In genomic region chr1:48859429-48859828, GRCh38 we compare ENCODE assay signal across 16 cellular contexts.
DNase-seq lines count a peak whose midpoint lies in the region; TF ChIP-seq lines count a peak whose summit lies in the region.
"Had no signal": no experiment of that assay in that cellular context is flagged by ENCODE, and none has a peak within 500 bp of the region (broad histone marks: within the 10 kb centered on the region; RNA-seq: fewer than 3 reads in every experiment).

No MANE protein-coding gene starts in this region.

- H3K4me2 ChIP-seq in H9 (ENCODE audit: insufficient read depth, insufficient read length, low read length): no peak overlapping the region

- H2BK15ac ChIP-seq in H9 (ENCODE audit: low read depth, low read length): no peak overlapping the region

- H3K27ac ChIP-seq in dorsolateral prefrontal cortex: peak overlapping the region in 8 of 59 donors; percentile 6 to 48 (median 34)
- H3K27ac ChIP-seq in H9 (ENCODE audit: insufficient read length, low read depth, low read length): no peak overlapping the region
- H3K27ac ChIP-seq: tibial nerve had no signal

- no peak overlapping the region for H4K8ac ChIP-seq in H9 (replicated peaks; ENCODE audit: insufficient read length, low read depth, low read length)

- H3K27me3 ChIP-seq in adipocyte (replicated peaks; ENCODE audit: control insufficient read depth, insufficient read depth, low read length) (no peaks in the 10 kb centered on the region), dorsolateral prefrontal cortex (no peaks in the 10 kb centered on the region), H9 (ENCODE audit: insufficient read depth, low read length) (no peaks in the 10 kb centered on the region)
- H3K27me3 ChIP-seq: tibial nerve had no signal

- no peak overlapping the region for H2BK12ac ChIP-seq in H9 (ENCODE audit: insufficient read length, low read depth, low read length)

- no peak for TF ChIP-seq CTCF in dorsolateral prefrontal cortex (IDR thresholded peaks at IDR 0.05 in 54 of 56, conservative IDR thresholded peaks at IDR 0.05 in 2 of 56; ENCODE audit: low read depth in 1 of 56, partially characterized antibody in 56 of 56)
- no peak for TF ChIP-seq CTCF in H9 (conservative IDR thresholded peaks at IDR 0.05)

- no peak overlapping the region for H3T11ph ChIP-seq in H9 (ENCODE audit: low read length)

- no CpG with 5 or more reads among the region's 2 CpGs for WGBS in H9 (ENCODE audit: extremely low coverage, insufficient read length, low lambda C conversion rate)

- peaks cover 5% of the 10 kb centered on the region for H3K27me3 Mint-ChIP-seq in H9 (ENCODE audit: low read depth)
- H3K27me3 Mint-ChIP-seq: activated naive CD4-positive, alpha-beta T cell treated with anti-CD3 and anti-CD28 coated beads, Interleukin-2, amount 10 ng/mL, durations not matched to agents 7 days and 5 days had no signal

- intact Hi-C loops in dorsolateral prefrontal cortex (cut with DNase I): no loop called here

- H3K4me3 Mint-ChIP-seq in H9: no peak overlapping the region
- H3K4me3 Mint-ChIP-seq: activated B cell treated with CpG ODN at 0.5 μM for 24 hours; activated naive CD4-positive, alpha-beta T cell treated with anti-CD3 and anti-CD28 coated beads, Interleukin-2, amount 10 ng/mL, durations not matched to agents 7 days and 5 days; CD14-positive monocyte; naive thymus-derived CD4-positive, alpha-beta T cell; T-cell had no signal

- H3K36me3 Mint-ChIP-seq in H9 (ENCODE audit: insufficient read depth in 1 of 3, low read depth in 3 of 3): peaks cover 0 to 7% (median 0%) of the 10 kb centered on the region in 3 experiments; a peak in 4 of 7 replicates
- H3K36me3 Mint-ChIP-seq: activated naive CD4-positive, alpha-beta T cell treated with anti-CD3 and anti-CD28 coated beads, Interleukin-2, amount 10 ng/mL, durations not matched to agents 7 days and 5 days; CD14-positive monocyte; T-cell had no signal

- H2AK5ac ChIP-seq in H9 (ENCODE audit: insufficient read length, low read length): no peak overlapping the region

- peak; percentile 67 for DNase-seq in DMS79 (lab: John Stamatoyannopoulos, UW)
- DNase-seq in NCI-H2029 treated with DMSO at 0.1 percent for 48 hours (lab: John Stamatoyannopoulos, UW): peak; percentile 53
- peak; percentile 69 for DNase-seq in adipocyte (ENCODE audit: low read depth)
- peak; percentile 46 for DNase-seq in fibroblast of the conjunctiva (ENCODE audit: low read depth)
- no peak for DNase-seq in dorsolateral prefrontal cortex
- no peak for DNase-seq in effector CD8-positive, alpha-beta T cell (lab: John Stamatoyannopoulos, UW)
- DNase-seq in stimulated activated CD4-positive, alpha-beta T cell treated with anti-CD3 and anti-CD28 coated beads, Interleukin-4, amount 100 ng/mL, for 4 hours: no peak
- no peak for DNase-seq in H9
- DNase-seq: activated B cell treated with CpG ODN at 0.5 μM for 24 hours; activated CD8-positive, alpha-beta memory T cell treated with anti-CD3 and anti-CD28 coated beads, Interleukin-2, amount 50 U/mL, for 4 hours; activated naive CD4-positive, alpha-beta T cell treated with anti-CD3 and anti-CD28 coated beads, Interleukin-2, amount 10 ng/mL, durations not matched to agents 7 days and 5 days; naive thymus-derived CD4-positive, alpha-beta T cell; NCI-H526 treated with DMSO at 0.1 percent for 48 hours; T-cell had no signal

- peaks cover 15% of the 10 kb centered on the region for H3K9me3 ChIP-seq in adipocyte (ENCODE audit: control insufficient read depth, low read length)
- no peaks in the 10 kb centered on the region for H3K9me3 ChIP-seq in H9 (ENCODE audit: control insufficient read depth, low read depth, low read length)

- H3K4me1 Mint-ChIP-seq in H9: no peaks in the 10 kb centered on the region
- H3K4me1 Mint-ChIP-seq: activated B cell treated with CpG ODN at 0.5 μM for 24 hours; activated naive CD4-positive, alpha-beta T cell treated with anti-CD3 and anti-CD28 coated beads, Interleukin-2, amount 10 ng/mL, durations not matched to agents 7 days and 5 days; naive thymus-derived CD4-positive, alpha-beta T cell; T-cell had no signal

- H3K9me3 Mint-ChIP-seq in H9: peaks cover 19 to 20% of the 10 kb centered on the region in 2 experiments
- H3K9me3 Mint-ChIP-seq: activated naive CD4-positive, alpha-beta T cell treated with anti-CD3 and anti-CD28 coated beads, Interleukin-2, amount 10 ng/mL, durations not matched to agents 7 days and 5 days had no signal

- H3K4ac ChIP-seq in H9 (ENCODE audit: low read depth, low read length): no peak overlapping the region

- H3K79me2 ChIP-seq in H9 (ENCODE audit: insufficient read depth, low read length): no peaks in the 10 kb centered on the region

- no peak overlapping the region for H3K14ac ChIP-seq in H9 (ENCODE audit: insufficient read depth, low read length)

- H4K5ac ChIP-seq in H9 (ENCODE audit: insufficient read length, low read depth, low read length): no peak overlapping the region

- no peak overlapping the region for H3K4me3 ChIP-seq in adipocyte (ENCODE audit: low read length)
- H3K4me3 ChIP-seq in dorsolateral prefrontal cortex: no peak overlapping the region
- H3K4me3 ChIP-seq: tibial nerve had no signal

- H2BK120ac ChIP-seq in H9 (ENCODE audit: low read depth, low read length, poor library complexity, severe bottlenecking): no peak overlapping the region

- H3K4me1 ChIP-seq in adipocyte (ENCODE audit: control insufficient read depth, insufficient read depth, low read length): peaks cover 14% of the 10 kb centered on the region
- H3K4me1 ChIP-seq in H9 (ENCODE audit: insufficient read depth, low read length): no peaks in the 10 kb centered on the region
- H3K4me1 ChIP-seq: tibial nerve had no signal

- no peaks in the 10 kb centered on the region for H3K23me2 ChIP-seq in H9 (ENCODE audit: insufficient read length, low read depth, low read length, poor library complexity, severe bottlenecking)

- no peaks in the 10 kb centered on the region for H4K20me1 ChIP-seq in H9 (ENCODE audit: control insufficient read depth, insufficient read depth, insufficient read length)

- H2BK20ac ChIP-seq in H9 (ENCODE audit: low read depth, low read length, poor library complexity, severe bottlenecking): no peak overlapping the region

- H3K23ac ChIP-seq in H9 (ENCODE audit: insufficient read length, low read depth, low read length): no peak overlapping the region

- no peak overlapping the region for H3K56ac ChIP-seq in H9 (ENCODE audit: insufficient read length, low read depth, low read length)

- H3K9ac ChIP-seq in adipocyte (ENCODE audit: low read length) (no peak overlapping the region), H9 (ENCODE audit: extremely low read depth, insufficient read length, low read length) (no peak overlapping the region)

- no peak overlapping the region for H3K18ac ChIP-seq in H9 (ENCODE audit: insufficient read length, low read depth, low read length)

- no peak overlapping the region for H2BK5ac ChIP-seq in H9 (ENCODE audit: insufficient read length, low read length)

- no peak overlapping the region for H4K91ac ChIP-seq in H9 (ENCODE audit: insufficient read length, low read depth, low read length)

- no peak overlapping the region for H3K27ac Mint-ChIP-seq in H9
- H3K27ac Mint-ChIP-seq: activated B cell treated with CpG ODN at 0.5 μM for 24 hours; activated naive CD4-positive, alpha-beta T cell treated with anti-CD3 and anti-CD28 coated beads, Interleukin-2, amount 10 ng/mL, durations not matched to agents 7 days and 5 days; CD14-positive monocyte; naive thymus-derived CD4-positive, alpha-beta T cell; T-cell had no signal

- H2AFZ ChIP-seq in H9 (ENCODE audit: low read length): no peak overlapping the region

- no peaks in the 10 kb centered on the region for H3K36me3 ChIP-seq in adipocyte (ENCODE audit: control insufficient read depth, insufficient read depth, low read length, severe bottlenecking)
- H3K36me3 ChIP-seq: tibial nerve had no signal

- no peaks in the 10 kb centered on the region for H3K79me1 ChIP-seq in H9 (ENCODE audit: insufficient read depth, low read depth, low read length, poor library complexity, severe bottlenecking)

Comparison
In these comparisons a context has a peak if more than half of its experiments do, and no peak if none do; other contexts are left out.
1. DNase-seq: peak in DMS79 (single experiment), NCI-H2029 treated with DMSO at 0.1 percent for 48 hours (single experiment), adipocyte (single experiment) and fibroblast of the conjunctiva (single experiment); none in dorsolateral prefrontal cortex (0 of 10), effector CD8-positive, alpha-beta T cell (single experiment), stimulated activated CD4-positive, alpha-beta T cell treated with anti-CD3 and anti-CD28 coated beads, Interleukin-4, amount 100 ng/mL, for 4 hours (0 of 2) and H9 (single experiment).